In the genomic region with DNA sequence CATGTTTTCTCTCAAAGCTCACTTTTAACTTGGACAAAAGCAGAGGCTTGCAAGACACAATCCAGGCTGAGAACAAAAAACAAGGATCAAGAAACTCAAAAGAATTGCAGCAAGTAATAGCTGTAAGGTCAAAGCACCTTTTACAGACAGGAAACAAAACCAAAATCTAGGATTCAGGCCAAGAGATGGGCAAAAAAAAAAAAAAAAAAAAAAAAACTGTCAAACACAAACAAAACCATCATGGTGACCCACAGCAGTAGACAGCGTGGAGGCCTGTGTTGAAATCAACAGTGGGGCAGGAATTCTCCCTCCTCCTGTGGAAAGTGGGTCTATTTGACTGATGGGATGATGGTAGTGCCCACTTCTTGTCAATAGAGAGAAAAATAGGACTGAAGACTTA, we compare ENCODE assay signal across 26 cellular contexts. TPM values are rescaled to one million over a fixed set of nuclear protein-coding genes. Genes with fewer than 3 reads are reported as not detected.
DNase-seq lines count a peak whose midpoint lies in the region; ATAC-seq and TF ChIP-seq lines count a peak whose summit lies in the region.
"Had no signal": no experiment of that assay in that cellular context is flagged by ENCODE, and none has a peak within 500 bp of the region (broad histone marks: within the 10 kb centered on the region; RNA-seq: fewer than 3 reads in every experiment).

No MANE protein-coding gene starts in this region.

- TF ChIP-seq EP300 in esophagus muscularis mucosa (IDR thresholded peaks at IDR 0.05): no peak

- H3K14ac ChIP-seq in neuronal stem cell (ENCODE audit: low read length): no peak overlapping the region

- peak; percentile 43 for DNase-seq in A673 (ENCODE audit: low spot score)
- DNase-seq in M059J (ENCODE audit: low read depth): peak; percentile 62
- DNase-seq in esophagus muscularis mucosa (ENCODE audit: extremely low spot score): no peak
- DNase-seq in neuronal stem cell (ENCODE audit: low spot score): no peak
- DNase-seq in H4 (ENCODE audit: low spot score): no peak
- DNase-seq: CD8-positive, alpha-beta T cell; DMS153; GDM1; GM23248; KG1; NCI-H1092 treated with DMSO at 0.1 percent for 48 hours; NCI-H1694; NCI-H2081; NCI-H2171; NCI-H345; NCI-H524; NCI-H774; NK-92 treated with Interleukin-12 subunit alpha and Interleukin-12 subunit beta, amount 100 ng/mL, for 24 hours had no signal

- H3K4ac ChIP-seq in neuronal stem cell (ENCODE audit: low read length): no peak overlapping the region

- no peak overlapping the region for H4K91ac ChIP-seq in neuronal stem cell (ENCODE audit: low read depth, low read length, poor library complexity)

- H3K27ac ChIP-seq in A673 (ENCODE audit: low read depth, low read length, poor library complexity, severe bottlenecking) (no peak overlapping the region), esophagus muscularis mucosa (replicated peaks in 1 of 4) (peak overlapping the region in 3 of 4 donors; percentile 6 to 84 (median 60)), neuronal stem cell (replicated peaks; ENCODE audit: low read length) (no peak overlapping the region)
- H3K27ac ChIP-seq: 22Rv1; BLaER1 treated with 17β-estradiol and CSF1 and Interleukin-3, amounts not matched to agents 10 nM and 100 nM; GM23248 had no signal

- no peak for TF ChIP-seq CTCF in A673 (conservative IDR thresholded peaks at IDR 0.05; ENCODE audit: low read depth, low read length)
- no peak for TF ChIP-seq CTCF in esophagus muscularis mucosa (IDR thresholded peaks at IDR 0.05)

- BruUV-seq in A673 (replicated peaks; lab: Mats Ljungman, UMichigan): no TSS peak

- H3K4me1 ChIP-seq in A673 (ENCODE audit: insufficient read depth, low read length, poor library complexity, severe bottlenecking) (peaks cover 41% of the 10 kb centered on the region), esophagus muscularis mucosa (peaks cover 4 to 27% (median 19%) of the 10 kb centered on the region in 4 donors), neuronal stem cell (ENCODE audit: control insufficient read depth in 2 of 2, insufficient read depth in 1 of 2, low read depth in 1 of 2, low read length in 2 of 2) (peaks cover 0 to 4% of the 10 kb centered on the region in 2 donors)
- H3K4me1 ChIP-seq: BLaER1 treated with 17β-estradiol and CSF1 and Interleukin-3, amounts not matched to agents 10 nM and 100 nM had no signal

- H3K18ac ChIP-seq in neuronal stem cell (ENCODE audit: low read length): no peak overlapping the region

- no peak for TF ChIP-seq POLR2A in esophagus muscularis mucosa (IDR thresholded peaks at IDR 0.05; ENCODE audit: low read depth)

- peak overlapping the region; percentile 26 for H2AFZ ChIP-seq in neuronal stem cell (ENCODE audit: low read length)
- H2AFZ ChIP-seq: GM23248 had no signal

- H2BK12ac ChIP-seq in neuronal stem cell (ENCODE audit: low read length): no peak overlapping the region

- no peak overlapping the region for H3K9ac ChIP-seq in neuronal stem cell (ENCODE audit: low read depth, low read length, poor library complexity)
- H3K9ac ChIP-seq: BLaER1 treated with 17β-estradiol and CSF1 and Interleukin-3, amounts not matched to agents 10 nM and 100 nM; GM23248 had no signal

- POLR2A ChIA-PET in A673 (lab: Charles Lee; ENCODE audit: low non-redundant PET): no interaction called here

- no peak for ATAC-seq in GM21381 (IDR thresholded peaks at IDR 0.05; ENCODE audit: unreplicated experiment)
- no peak for ATAC-seq in HG03097 (IDR thresholded peaks at IDR 0.05; ENCODE audit: low FRiP score, unreplicated experiment)
- ATAC-seq in GM18861 (IDR thresholded peaks at IDR 0.05; ENCODE audit: unreplicated experiment): no peak
- ATAC-seq: CD8-positive, alpha-beta T cell; HCT116; Panc1; SK-N-SH treated with all-trans-retinoic acid at 6 μM for 48 hours had no signal

- no peak overlapping the region for H2BK5ac ChIP-seq in neuronal stem cell (ENCODE audit: low read length)

- no peak overlapping the region for H4K8ac ChIP-seq in neuronal stem cell (ENCODE audit: low read depth, low read length)

- no peak overlapping the region for H2BK15ac ChIP-seq in neuronal stem cell (ENCODE audit: low read length)

- H3K4me2 ChIP-seq in neuronal stem cell (ENCODE audit: insufficient read depth, low read length, poor library complexity, severe bottlenecking): no peak overlapping the region
- H3K4me2 ChIP-seq: BLaER1 treated with 17β-estradiol and CSF1 and Interleukin-3, amounts not matched to agents 10 nM and 100 nM had no signal

- H3K36me3 ChIP-seq in A673 (ENCODE audit: insufficient read depth, low read length, poor library complexity, severe bottlenecking): no peaks in the 10 kb centered on the region
- H3K36me3 ChIP-seq in esophagus muscularis mucosa: no peaks in the 10 kb centered on the region
- H3K36me3 ChIP-seq in neuronal stem cell (replicated peaks in 1 of 2; ENCODE audit: control insufficient read depth in 2 of 2, insufficient read depth in 2 of 2, low read length in 2 of 2): no peaks in the 10 kb centered on the region
- H3K36me3 ChIP-seq: BLaER1 treated with 17β-estradiol and CSF1 and Interleukin-3, amounts not matched to agents 10 nM and 100 nM had no signal

- H2BK120ac ChIP-seq in neuronal stem cell (ENCODE audit: low read depth, low read length): no peak overlapping the region

- H3K23ac ChIP-seq in neuronal stem cell (ENCODE audit: low read depth, low read length, poor library complexity): no peak overlapping the region

- CTCF ChIA-PET in A673 (lab: Charles Lee): no interaction called here

- no peaks in the 10 kb centered on the region for H3K79me1 ChIP-seq in neuronal stem cell (ENCODE audit: low read depth, low read length)

- intact Hi-C loops in A673 (cut with micrococcal nuclease; ENCODE audit: unreplicated experiment) (no loop called here), esophagus muscularis mucosa (cut with DNase I) (loop anchor here (5.0 kb wide), 2 partner anchors 93 to 108 kb away; no protein-coding TSS in a partner anchor)

- WGBS in esophagus muscularis mucosa: 77% methylated on average over 1 of the region's 1 CpG
- WGBS in neuronal stem cell (ENCODE audit: extremely low coverage in 2 of 2, insufficient read length in 2 of 2, insufficient replicate concordance in 1 of 2), 2 donors: no CpG with 5 or more reads among the region's 1 CpG

- no peaks in the 10 kb centered on the region for H3K9me3 ChIP-seq in A673 (ENCODE audit: low read depth, low read length, poor library complexity, severe bottlenecking)
- no peaks in the 10 kb centered on the region for H3K9me3 ChIP-seq in esophagus muscularis mucosa
- no peaks in the 10 kb centered on the region for H3K9me3 ChIP-seq in neuronal stem cell (replicated peaks in 1 of 2; ENCODE audit: control insufficient read depth in 2 of 2, insufficient read depth in 1 of 2, low read depth in 1 of 2, low read length in 2 of 2)
- H3K9me3 ChIP-seq: BLaER1 treated with 17β-estradiol and CSF1 and Interleukin-3, amounts not matched to agents 10 nM and 100 nM had no signal

- no peak overlapping the region for H2AK5ac ChIP-seq in neuronal stem cell (ENCODE audit: low read depth, low read length)

- H3K4me3 ChIP-seq in A673 (ENCODE audit: low read depth, low read length, poor library complexity, severe bottlenecking) (no peak overlapping the region), esophagus muscularis mucosa (no peak overlapping the region), neuronal stem cell (ENCODE audit: low read length in 2 of 2) (no peak overlapping the region)
- H3K4me3 ChIP-seq: BLaER1 treated with 17β-estradiol and CSF1 and Interleukin-3, amounts not matched to agents 10 nM and 100 nM; GM23248 had no signal

- no peaks in the 10 kb centered on the region for H3K27me3 ChIP-seq in A673 (replicated peaks; ENCODE audit: insufficient read depth, low read depth, low read length, poor library complexity)
- no peaks in the 10 kb centered on the region for H3K27me3 ChIP-seq in esophagus muscularis mucosa
- no peaks in the 10 kb centered on the region for H3K27me3 ChIP-seq in neuronal stem cell (ENCODE audit: control insufficient read depth in 3 of 3, insufficient read depth in 3 of 3, low read depth in 1 of 3, low read length in 3 of 3)
- H3K27me3 ChIP-seq: BLaER1 treated with 17β-estradiol and CSF1 and Interleukin-3, amounts not matched to agents 10 nM and 100 nM had no signal

RNA-seq across cellular contexts. Expression of gene RGS1, which starts 9.4 kb away (rescaled TPM):
- total RNA-seq in A673 (2021) (0.28 TPM in 1 of 2 replicates, not detected in the other), esophagus muscularis mucosa (10 to 100 TPM in 3 of 4 donors, 1 to 10 TPM in 1; 6.1 to 27.7 (median 12.5) TPM)
- total RNA-seq in M059J (2014; rRNA removed; shearing (Covaris generic)): not detected in 2 replicates
- not detected for polyA plus RNA-seq in neuronal stem cell (2013, experiment 1 of 2)
- not detected for polyA plus RNA-seq in neuronal stem cell (2013, experiment 2 of 2)
- total RNA-seq in H4 (2014; rRNA removed; shearing (Covaris generic)): 2.4 and 4.5 TPM in 2 replicates
- total RNA-seq: GM23248 had no signal
- polyA plus RNA-seq: GM23248 had no signal

RNA-seq across cellular contexts. Expression of gene RGS13, which starts 51.0 kb away (rescaled TPM):
- 0.09 TPM in 1 of 2 replicates, not detected in the other for total RNA-seq in A673 (2021)
- total RNA-seq in M059J (2014; rRNA removed; shearing (Covaris generic)): 0.20 TPM in 1 of 2 replicates, not detected in the other
- total RNA-seq in esophagus muscularis mucosa: 1 to 10 TPM in 3 of 4 donors, not detected in 1; 1.0 to 4.3 (median 2.5) TPM
- polyA plus RNA-seq in neuronal stem cell (2013, experiment 1 of 2): not detected
- polyA plus RNA-seq in neuronal stem cell (2013, experiment 2 of 2): not detected
- total RNA-seq in H4 (2014; rRNA removed; shearing (Covaris generic)): not detected in 2 replicates
- total RNA-seq: GM23248 had no signal
- polyA plus RNA-seq: GM23248 had no signal

Comparison
In these comparisons a context has a peak if more than half of its experiments do, and no peak if none do; other contexts are left out.
1. DNase-seq: peak in A673 (single experiment) and M059J (single experiment); none in esophagus muscularis mucosa (single experiment), neuronal stem cell (single experiment) and H4 (single experiment).
2. H3K27ac ChIP-seq: peak in esophagus muscularis mucosa (3 of 4); none in A673 (single experiment) and neuronal stem cell (single experiment).